In genomic region chr15:51335538-51335961, GRCh38 we compare ENCODE assay signal across 10 cellular contexts. TPM values are rescaled to one million over a fixed set of nuclear protein-coding genes. Genes with fewer than 3 reads are reported as not detected.
DNase-seq lines count a peak whose midpoint lies in the region; ATAC-seq lines count a peak whose summit lies in the region.
"Had no signal": no experiment of that assay in that cellular context is flagged by ENCODE, and none has a peak within 500 bp of the region (broad histone marks: within the 10 kb centered on the region; RNA-seq: fewer than 3 reads in every experiment).

No MANE protein-coding gene starts in this region.

- ATAC-seq in left ventricle myocardium superior (peak; percentile 12), left cardiac atrium (no peak), HG03095 (IDR thresholded peaks at IDR 0.05; ENCODE audit: unreplicated experiment) (peak; percentile 76)

- intact Hi-C loops in left ventricle myocardium superior (cut with micrococcal nuclease) (no loop called here), left cardiac atrium (cut with DNase I) (no loop called here)

- no peak for DNase-seq in left ventricle myocardium superior
- no peak for DNase-seq in left cardiac atrium
- DNase-seq in SKM-1 (lab: John Stamatoyannopoulos, UW; ENCODE audit: unreplicated experiment): peak; percentile 12
- no peak for DNase-seq in stimulated activated CD4-positive, alpha-beta T cell treated with anti-CD3 and anti-CD28 coated beads, Interleukin-2, amount 100 ng/mL, for 24 hours
- no peak for DNase-seq in C1 segment of cervical spinal cord (lab: John Stamatoyannopoulos, UW)
- DNase-seq in activated effector memory CD4-positive, alpha-beta T cell treated with anti-CD3 and anti-CD28 coated beads, Interleukin-2, amount 50 U/mL, for 16 hours: no peak
- DNase-seq in stimulated activated CD4-positive, alpha-beta T cell treated with anti-CD3 and anti-CD28 coated beads, Interleukin-12 subunit alpha, Interleukin-12 subunit beta, amount 100 ng/mL, for 4 hours: no peak
- DNase-seq: NCI-H748 treated with DMSO at 0.1 percent for 48 hours, upper lobe of left lung had no signal

RNA-seq across cellular contexts. Expression of gene CYP19A1, which starts 2.8 kb away (rescaled TPM):
- total RNA-seq in left ventricle myocardium superior: 0.55 TPM
- under 1 TPM; 0.56 to 0.86 TPM for total RNA-seq in left cardiac atrium

RNA-seq across cellular contexts. Expression of gene GLDN, which starts 5.9 kb away (rescaled TPM):
- 10.8 TPM for total RNA-seq in left ventricle myocardium superior
- total RNA-seq in left cardiac atrium: 1 to 10 TPM; 1.5 to 9.1 TPM

Comparison
In these comparisons a context has a peak if more than half of its experiments do, and no peak if none do; other contexts are left out.
1. ATAC-seq: peak in left ventricle myocardium superior (single experiment) and HG03095 (single experiment); none in left cardiac atrium (0 of 2).